ENCODE assay signal across 9 cellular contexts in the genomic region with DNA sequence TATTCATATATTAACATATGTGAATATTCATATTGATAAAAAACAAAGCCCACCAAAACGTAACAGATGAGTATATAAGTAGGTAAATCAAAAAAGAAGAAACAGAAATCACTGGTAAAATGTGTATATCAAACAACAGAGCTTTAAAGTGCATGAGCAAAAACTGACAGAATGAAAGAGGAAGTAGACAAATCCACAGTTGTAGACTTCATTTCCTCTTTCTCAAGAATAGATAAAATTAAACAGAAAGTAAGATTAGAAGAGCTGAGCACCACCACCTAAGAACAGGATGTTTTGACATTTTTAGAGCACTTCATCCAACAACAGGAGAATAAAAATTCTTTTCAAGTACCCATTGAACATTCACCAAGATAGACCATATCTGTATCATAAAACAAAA.
DNase-seq lines count a peak whose midpoint lies in the region; ATAC-seq and TF ChIP-seq lines count a peak whose summit lies in the region.
"Had no signal": no experiment of that assay in that cellular context is flagged by ENCODE, and none has a peak within 500 bp of the region (broad histone marks: within the 10 kb centered on the region; RNA-seq: fewer than 3 reads in every experiment).

No MANE protein-coding gene starts in this region.

- peak; percentile 98 for ATAC-seq in HG02973 (IDR thresholded peaks at IDR 0.05; ENCODE audit: unreplicated experiment)
- peak; percentile 75 for ATAC-seq in stimulated activated memory B cell treated with anti-CD40 and anti-IgM and Interleukin-4, amounts not matched to agents 10 μg/mL and 1 μg/mL and 100 μg/mL, for 72 hours
- ATAC-seq: K562 had no signal

- H3K27ac Mint-ChIP-seq in activated CD4-positive, alpha-beta T cell treated with anti-CD3 and anti-CD28 coated beads, Interleukin-2, amount 10 ng/mL, durations not matched to agents 7 days and 5 days: peak overlapping the region; percentile 93
- H3K27ac Mint-ChIP-seq in stimulated activated memory B cell treated with anti-CD40 and anti-IgM and Interleukin-4, amounts not matched to agents 10 μg/mL and 1 μg/mL and 100 μg/mL, for 72 hours: peak overlapping the region; percentile 82
- H3K27ac Mint-ChIP-seq in osteocyte (ENCODE audit: unreplicated experiment) (no peak overlapping the region), MCF 10A (ENCODE audit: low read depth, unreplicated experiment) (no peak overlapping the region)

- POLR2A ChIA-PET in activated CD4-positive, alpha-beta T cell treated with anti-CD3 and anti-CD28 coated beads, Interleukin-2, amount 10 ng/mL, durations not matched to agents 7 days and 5 days (lab: Charles Lee): no interaction called here
- POLR2A ChIA-PET in MCF 10A (lab: Yijun Ruan, JAX): no interaction called here

- DNase-seq in activated CD4-positive, alpha-beta T cell treated with anti-CD3 and anti-CD28 coated beads, Interleukin-2, amount 10 ng/mL, durations not matched to agents 7 days and 5 days: no peak
- no peak for DNase-seq in activated CD4-positive, alpha-beta T cell treated with anti-CD3 and anti-CD28 coated beads for 4 hours
- DNase-seq in OCI-M1 (lab: John Stamatoyannopoulos, UW): peak; percentile 79
- no peak for DNase-seq in osteocyte (ENCODE audit: extremely low spot score, unreplicated experiment)
- no peak for DNase-seq in MCF 10A (ENCODE audit: unreplicated experiment)
- no peak for DNase-seq in midbrain (lab: John Stamatoyannopoulos, UW)

- peak overlapping the region; percentile 64 for H3K4me3 Mint-ChIP-seq in activated CD4-positive, alpha-beta T cell treated with anti-CD3 and anti-CD28 coated beads, Interleukin-2, amount 10 ng/mL, durations not matched to agents 7 days and 5 days
- peak overlapping the region; percentile 56 for H3K4me3 Mint-ChIP-seq in stimulated activated memory B cell treated with anti-CD40 and anti-IgM and Interleukin-4, amounts not matched to agents 10 μg/mL and 1 μg/mL and 100 μg/mL, for 72 hours
- no peak overlapping the region for H3K4me3 Mint-ChIP-seq in osteocyte (ENCODE audit: unreplicated experiment)
- no peak overlapping the region for H3K4me3 Mint-ChIP-seq in MCF 10A (ENCODE audit: unreplicated experiment)

- BruUV-seq in MCF 10A (replicated peaks; lab: Mats Ljungman, UMichigan): no TSS peak

- peaks cover 18% of the 10 kb centered on the region for H3K4me1 Mint-ChIP-seq in activated CD4-positive, alpha-beta T cell treated with anti-CD3 and anti-CD28 coated beads, Interleukin-2, amount 10 ng/mL, durations not matched to agents 7 days and 5 days
- peaks cover 21% of the 10 kb centered on the region for H3K4me1 Mint-ChIP-seq in stimulated activated memory B cell treated with anti-CD40 and anti-IgM and Interleukin-4, amounts not matched to agents 10 μg/mL and 1 μg/mL and 100 μg/mL, for 72 hours
- no peaks in the 10 kb centered on the region for H3K4me1 Mint-ChIP-seq in osteocyte (ENCODE audit: unreplicated experiment)
- H3K4me1 Mint-ChIP-seq in MCF 10A (ENCODE audit: insufficient read depth, unreplicated experiment): no peaks in the 10 kb centered on the region

- H3K36me3 Mint-ChIP-seq in activated CD4-positive, alpha-beta T cell treated with anti-CD3 and anti-CD28 coated beads, Interleukin-2, amount 10 ng/mL, durations not matched to agents 7 days and 5 days (ENCODE audit: low read depth): peaks cover 6% of the 10 kb centered on the region
- no peaks in the 10 kb centered on the region for H3K36me3 Mint-ChIP-seq in stimulated activated memory B cell treated with anti-CD40 and anti-IgM and Interleukin-4, amounts not matched to agents 10 μg/mL and 1 μg/mL and 100 μg/mL, for 72 hours
- H3K36me3 Mint-ChIP-seq in osteocyte (ENCODE audit: unreplicated experiment) (no peaks in the 10 kb centered on the region), MCF 10A (ENCODE audit: insufficient read depth, unreplicated experiment) (no peaks in the 10 kb centered on the region)

- TF ChIP-seq CTCF in osteocyte (IDR thresholded peaks at IDR 0.05) (no peak), MCF 10A (IDR thresholded peaks at IDR 0.05; ENCODE audit: unreplicated experiment) (no peak)

- intact Hi-C loops in MCF 10A (cut with micrococcal nuclease): no loop called here

- H3K9me3 Mint-ChIP-seq in activated CD4-positive, alpha-beta T cell treated with anti-CD3 and anti-CD28 coated beads, Interleukin-2, amount 10 ng/mL, durations not matched to agents 7 days and 5 days: no peaks in the 10 kb centered on the region
- H3K9me3 Mint-ChIP-seq in stimulated activated memory B cell treated with anti-CD40 and anti-IgM and Interleukin-4, amounts not matched to agents 10 μg/mL and 1 μg/mL and 100 μg/mL, for 72 hours: no peaks in the 10 kb centered on the region
- H3K9me3 Mint-ChIP-seq in osteocyte (ENCODE audit: unreplicated experiment): no peaks in the 10 kb centered on the region
- no peaks in the 10 kb centered on the region for H3K9me3 Mint-ChIP-seq in MCF 10A (ENCODE audit: unreplicated experiment)

- CTCF ChIA-PET in activated CD4-positive, alpha-beta T cell treated with anti-CD3 and anti-CD28 coated beads, Interleukin-2, amount 10 ng/mL, durations not matched to agents 7 days and 5 days (lab: Charles Lee): interaction anchor here (0.5 to 0.7 kb wide), 2 partner anchors 41 to 116 kb away, joined by 3 to 4 read pairs; no protein-coding TSS in a partner anchor
- CTCF ChIA-PET in MCF 10A (lab: Yijun Ruan, JAX): interaction anchor here (1.1 kb wide), 1 partner anchor 41 kb away, joined by 3 read pairs; no protein-coding TSS in a partner anchor

- no peaks in the 10 kb centered on the region for H3K27me3 Mint-ChIP-seq in activated CD4-positive, alpha-beta T cell treated with anti-CD3 and anti-CD28 coated beads, Interleukin-2, amount 10 ng/mL, durations not matched to agents 7 days and 5 days
- H3K27me3 Mint-ChIP-seq in stimulated activated memory B cell treated with anti-CD40 and anti-IgM and Interleukin-4, amounts not matched to agents 10 μg/mL and 1 μg/mL and 100 μg/mL, for 72 hours: no peaks in the 10 kb centered on the region
- H3K27me3 Mint-ChIP-seq in osteocyte (ENCODE audit: unreplicated experiment) (peaks cover 4% of the 10 kb centered on the region), MCF 10A (ENCODE audit: insufficient read depth, unreplicated experiment) (peaks cover 60% of the 10 kb centered on the region)

Comparison
In these comparisons a context has a peak if more than half of its experiments do, and no peak if none do; other contexts are left out.
1. H3K27ac Mint-ChIP-seq: peak in activated CD4-positive, alpha-beta T cell treated with anti-CD3 and anti-CD28 coated beads, Interleukin-2, amount 10 ng/mL, durations not matched to agents 7 days and 5 days (single experiment) and stimulated activated memory B cell treated with anti-CD40 and anti-IgM and Interleukin-4, amounts not matched to agents 10 μg/mL and 1 μg/mL and 100 μg/mL, for 72 hours (single experiment); none in osteocyte (single experiment) and MCF 10A (single experiment).
2. H3K4me3 Mint-ChIP-seq: peak in activated CD4-positive, alpha-beta T cell treated with anti-CD3 and anti-CD28 coated beads, Interleukin-2, amount 10 ng/mL, durations not matched to agents 7 days and 5 days (single experiment) and stimulated activated memory B cell treated with anti-CD40 and anti-IgM and Interleukin-4, amounts not matched to agents 10 μg/mL and 1 μg/mL and 100 μg/mL, for 72 hours (single experiment); none in osteocyte (single experiment) and MCF 10A (single experiment).